In genomic region chr1:44637590-44638411, GRCh38 we compare ENCODE assay signal across 21 cellular contexts. TPM values are rescaled to one million over a fixed set of nuclear protein-coding genes. Genes with fewer than 3 reads are reported as not detected.
DNase-seq lines count a peak whose midpoint lies in the region; ATAC-seq and TF ChIP-seq lines count a peak whose summit lies in the region.
"Had no signal": no experiment of that assay in that cellular context is flagged by ENCODE, and none has a peak within 500 bp of the region (broad histone marks: within the 10 kb centered on the region; RNA-seq: fewer than 3 reads in every experiment).

No MANE protein-coding gene starts in this region.

- no peaks in the 10 kb centered on the region for H3K27me3 Mint-ChIP-seq in T-helper 17 cell
- H3K27me3 Mint-ChIP-seq: activated naive CD4-positive, alpha-beta T cell treated with anti-CD3 and anti-CD28 coated beads, Interleukin-2, amount 10 ng/mL, durations not matched to agents 7 days and 5 days had no signal

- TF ChIP-seq POLR2A in sigmoid colon (IDR thresholded peaks at IDR 0.05) = no peak

- H3K36me3 ChIP-seq in hepatocyte (replicated peaks; ENCODE audit: insufficient read depth, low read depth) (no peaks in the 10 kb centered on the region), sigmoid colon (peaks cover 7 to 81% (median 40%) of the 10 kb centered on the region in 4 donors)

- H3K9me3 ChIP-seq in T-helper 17 cell (ENCODE audit: control insufficient read depth, low read length, poor library complexity, severe bottlenecking) = no peaks in the 10 kb centered on the region
- no peaks in the 10 kb centered on the region for H3K9me3 ChIP-seq in hepatocyte (ENCODE audit: low read depth)
- H3K9me3 ChIP-seq in sigmoid colon = no peaks in the 10 kb centered on the region
- H3K9me3 ChIP-seq: heart left ventricle, MG63 had no signal

- peaks cover 45% of the 10 kb centered on the region for H3K4me1 Mint-ChIP-seq in T-helper 17 cell

- peak overlapping the region; percentile 33 for H3K4me3 Mint-ChIP-seq in T-helper 17 cell
- H3K4me3 Mint-ChIP-seq: activated naive CD4-positive, alpha-beta T cell treated with anti-CD3 and anti-CD28 coated beads, Interleukin-2, amount 10 ng/mL, durations not matched to agents 7 days and 5 days had no signal

- no peak overlapping the region for H3K4me2 ChIP-seq in hepatocyte

- 80% methylated on average over 28 of the region's 28 CpGs for WGBS in hepatocyte (ENCODE audit: low lambda C conversion rate, missing lambda C conversion rate)
- WGBS in sigmoid colon, 2 donors = 90 to 91% methylated on average over 28 of the region's 28 CpGs

- no peak for ATAC-seq in T-helper 17 cell
- no peak for ATAC-seq in GM19328 (IDR thresholded peaks at IDR 0.05; ENCODE audit: unreplicated experiment)
- ATAC-seq in HG03175 (IDR thresholded peaks at IDR 0.05; ENCODE audit: unreplicated experiment) = no peak
- ATAC-seq: heart left ventricle had no signal

- intact Hi-C loops in sigmoid colon (cut with DNase I) = no loop called here

- peaks cover 25% of the 10 kb centered on the region for H3K79me2 ChIP-seq in hepatocyte

- H3K4me1 ChIP-seq in hepatocyte (ENCODE audit: insufficient read depth) = peaks cover 8% of the 10 kb centered on the region
- peaks cover 0 to 100% (median 89%) of the 10 kb centered on the region in 4 donors for H3K4me1 ChIP-seq in sigmoid colon

- no peak overlapping the region for H2AFZ ChIP-seq in hepatocyte

- peaks cover 7% of the 10 kb centered on the region for H3K36me3 Mint-ChIP-seq in T-helper 17 cell (ENCODE audit: low read depth)

- H3K27ac Mint-ChIP-seq in T-helper 17 cell = peak overlapping the region; percentile 79
- H3K27ac Mint-ChIP-seq: activated naive CD4-positive, alpha-beta T cell treated with anti-CD3 and anti-CD28 coated beads, Interleukin-2, amount 10 ng/mL, durations not matched to agents 7 days and 5 days had no signal

- no peaks in the 10 kb centered on the region for H4K20me1 ChIP-seq in hepatocyte (ENCODE audit: insufficient read depth, poor library complexity, severe bottlenecking)

- no peak for TF ChIP-seq CTCF in hepatocyte (IDR thresholded peaks at IDR 0.05; ENCODE audit: poor library complexity)
- peak in 1 of 4 experiments; percentile 11 for TF ChIP-seq CTCF in sigmoid colon (IDR thresholded peaks at IDR 0.05)

- H3K4me3 ChIP-seq in hepatocyte (no peak overlapping the region), sigmoid colon (no peak overlapping the region)
- H3K4me3 ChIP-seq: heart left ventricle, MG63, SK-N-MC, skin epidermis had no signal

- H3K27ac ChIP-seq in hepatocyte = peak overlapping the region; percentile 60
- peak overlapping the region in 3 of 4 donors; percentile 75 to 93 (median 92) for H3K27ac ChIP-seq in sigmoid colon
- H3K27ac ChIP-seq: 22Rv1, SK-N-MC, skin epidermis had no signal

- H3K27me3 ChIP-seq in hepatocyte (no peaks in the 10 kb centered on the region), sigmoid colon (no peaks in the 10 kb centered on the region)
- H3K27me3 ChIP-seq: heart left ventricle, MG63 had no signal

- TF ChIP-seq EP300 in sigmoid colon (IDR thresholded peaks at IDR 0.05) = no peak

- DNase-seq in NCI-H2171 treated with DMSO at 0.1 percent for 48 hours (lab: John Stamatoyannopoulos, UW) (peak; percentile 44), NCI-H2171 (lab: John Stamatoyannopoulos, UW) (no peak), T-helper 17 cell (no peak), hepatocyte (ENCODE audit: low spot score) (no peak), sigmoid colon (no peak), NCI-H187 (lab: John Stamatoyannopoulos, UW) (no peak)
- DNase-seq: activated CD4-positive, alpha-beta T cell treated with anti-CD3 and anti-CD28 coated beads for 48 hours; activated naive CD4-positive, alpha-beta T cell treated with anti-CD3 and anti-CD28 coated beads, Interleukin-2, amount 10 ng/mL, durations not matched to agents 7 days and 5 days; Calu3; heart left ventricle; islet precursor cell; MG63; NCI-H187 treated with DMSO at 0.1 percent for 48 hours; stimulated activated CD4-positive, alpha-beta T cell treated with anti-CD3 and anti-CD28 coated beads, Interleukin-4, amount 100 ng/mL, for 4 hours; stimulated activated CD8-positive, alpha-beta memory T cell treated with anti-CD3 and anti-CD28 coated beads, Interleukin-4, amount 100 ng/mL, for 48 hours; T-helper 9 cell had no signal

- no peaks in the 10 kb centered on the region for H3K9me2 ChIP-seq in hepatocyte (replicated peaks; ENCODE audit: insufficient read depth)

RNA-seq across cellular contexts. Expression of gene TMEM53, which starts 36.5 kb away (rescaled TPM):
- 1 to 10 TPM; 2.6 to 2.8 TPM for total RNA-seq in T-helper 17 cell
- total RNA-seq in hepatocyte = 6.9 and 11.7 TPM in 2 replicates
- polyA plus RNA-seq in hepatocyte = 27.5 and 37.4 TPM in 2 replicates
- total RNA-seq in sigmoid colon = 1 to 10 TPM; 1.7 to 5.6 (median 4.5) TPM
- 10 to 100 TPM; 17.1 to 29.7 (median 19.8) TPM for polyA plus RNA-seq in sigmoid colon

RNA-seq across cellular contexts. Expression of gene ARMH1, which starts 36.7 kb away (rescaled TPM):
- total RNA-seq in T-helper 17 cell (10 to 100 TPM; 53.0 to 56.8 TPM), hepatocyte (1.2 and 3.1 TPM in 2 replicates), sigmoid colon (1 to 10 TPM in 2 of 4 donors, under 1 TPM in 1, not detected in 1; 0.33 to 1.5 (median 1.1) TPM)
- polyA plus RNA-seq in hepatocyte (6.1 and 6.3 TPM in 2 replicates), sigmoid colon (10 to 100 TPM in 1 of 3 donors, not detected in 2; 23.0 TPM)

Comparison
In these comparisons a context has a peak if more than half of its experiments do, and no peak if none do; other contexts are left out.
1. RNA of gene ARMH1, which starts 36.7 kb away (total RNA-seq): 53.0 to 56.8 TPM in T-helper 17 cell; 1.2 to 3.1 TPM in hepatocyte and 0.33 to 1.5 TPM in sigmoid colon; every median in the first group is over 10 times any median in the second.